Comparison of ENCODE assay signal across 14 cellular contexts in genomic region chr10:109895848-109896247, GRCh38. TPM values are rescaled to one million over a fixed set of nuclear protein-coding genes. Genes with fewer than 3 reads are reported as not detected.
DNase-seq lines count a peak whose midpoint lies in the region; ATAC-seq and TF ChIP-seq lines count a peak whose summit lies in the region.
"Had no signal": no experiment of that assay in that cellular context is flagged by ENCODE, and none has a peak within 500 bp of the region (broad histone marks: within the 10 kb centered on the region; RNA-seq: fewer than 3 reads in every experiment).

No MANE protein-coding gene starts in this region.

- H3K9me3 ChIP-seq in CD4-positive, alpha-beta T cell (ENCODE audit: control insufficient read depth, low read length) = no peaks in the 10 kb centered on the region
- H3K9me3 ChIP-seq in RWPE2 (ENCODE audit: severe bottlenecking) = no peaks in the 10 kb centered on the region
- H3K9me3 ChIP-seq in esophagus muscularis mucosa = no peaks in the 10 kb centered on the region
- H3K9me3 ChIP-seq in skeletal muscle tissue (ENCODE audit: control insufficient read depth in 3 of 3, low read length in 3 of 3) = no peaks in the 10 kb centered on the region

- TF ChIP-seq CTCF in CD4-positive, alpha-beta T cell (IDR thresholded peaks at IDR 0.05) = no peak
- TF ChIP-seq CTCF in RWPE2 (IDR thresholded peaks at IDR 0.05; ENCODE audit: poor library complexity, severe bottlenecking) (no peak), esophagus muscularis mucosa (IDR thresholded peaks at IDR 0.05) (no peak)

- peaks cover 14% of the 10 kb centered on the region for H3K4me1 ChIP-seq in RWPE2 (ENCODE audit: insufficient read depth, poor library complexity, severe bottlenecking)
- peaks cover 78 to 82% (median 80%) of the 10 kb centered on the region in 4 donors for H3K4me1 ChIP-seq in esophagus muscularis mucosa
- H3K4me1 ChIP-seq in skeletal muscle tissue (ENCODE audit: control insufficient read depth in 3 of 3, insufficient read depth in 3 of 3, low read length in 3 of 3) = peaks cover 43 to 71% (median 60%) of the 10 kb centered on the region in 3 donors

- ATAC-seq in CD4-positive, alpha-beta T cell (ENCODE audit: poor library complexity) = no peak
- ATAC-seq in RWPE2 (ENCODE audit: low read depth) (no peak), sciatic nerve (no peak)

- POLR2A ChIA-PET in CD4-positive, alpha-beta T cell (lab: Charles Lee) = interaction anchor here (0.7 kb wide), 1 partner anchor 112 kb away, joined by 3 read pairs; no protein-coding TSS in a partner anchor

- no peak overlapping the region for H3K4me3 Mint-ChIP-seq in CD4-positive, alpha-beta T cell
- H3K4me3 Mint-ChIP-seq in immature natural killer cell = no peak overlapping the region
- H3K4me3 Mint-ChIP-seq: activated naive CD4-positive, alpha-beta T cell treated with anti-CD3 and anti-CD28 coated beads, Interleukin-2, amount 10 ng/mL, durations not matched to agents 7 days and 5 days; CD14-positive monocyte had no signal

- H3K4me3 ChIP-seq in RWPE2 (ENCODE audit: severe bottlenecking) = no peak overlapping the region
- H3K4me3 ChIP-seq in esophagus muscularis mucosa = no peak overlapping the region
- H3K4me3 ChIP-seq in skeletal muscle tissue (ENCODE audit: low read length in 3 of 3) = no peak overlapping the region

- intact Hi-C loops in CD4-positive, alpha-beta T cell (cut with DNase I, micrococcal nuclease) = loop anchor here in 1 of 2 experiments (5.0 kb wide), 1 partner anchor 41 kb away; no protein-coding TSS in a partner anchor
- intact Hi-C loops in esophagus muscularis mucosa (cut with DNase I) = no loop called here
- intact Hi-C loops in sciatic nerve (cut with DNase I) = loop anchor here (2.0 kb wide), 1 partner anchor 33 kb away; no protein-coding TSS in a partner anchor

- peak overlapping the region; percentile 2 for H3K27ac Mint-ChIP-seq in CD4-positive, alpha-beta T cell
- H3K27ac Mint-ChIP-seq in immature natural killer cell = peak overlapping the region in 3 of 6 donors; percentile 53 to 75 (median 63)
- H3K27ac Mint-ChIP-seq: activated naive CD4-positive, alpha-beta T cell treated with anti-CD3 and anti-CD28 coated beads, Interleukin-2, amount 10 ng/mL, durations not matched to agents 7 days and 5 days had no signal

- H3K9me3 Mint-ChIP-seq in CD4-positive, alpha-beta T cell = no peaks in the 10 kb centered on the region
- H3K9me3 Mint-ChIP-seq in immature natural killer cell = no peaks in the 10 kb centered on the region
- H3K9me3 Mint-ChIP-seq: activated naive CD4-positive, alpha-beta T cell treated with anti-CD3 and anti-CD28 coated beads, Interleukin-2, amount 10 ng/mL, durations not matched to agents 7 days and 5 days had no signal

- no peak for DNase-seq in CD4-positive, alpha-beta T cell
- no peak for DNase-seq in RWPE2 (ENCODE audit: low spot score)
- peak; percentile 77 for DNase-seq in esophagus muscularis mucosa (ENCODE audit: extremely low spot score)
- DNase-seq in sciatic nerve (ENCODE audit: low spot score) = no peak
- no peak for DNase-seq in immature natural killer cell
- no peak for DNase-seq in effector CD8-positive, alpha-beta T cell (lab: John Stamatoyannopoulos, UW)
- DNase-seq in dermis blood vessel endothelial cell = no peak
- DNase-seq: activated naive CD4-positive, alpha-beta T cell treated with anti-CD3 and anti-CD28 coated beads, Interleukin-2, amount 10 ng/mL, durations not matched to agents 7 days and 5 days; HCEC 1CT; NCI-H1436 treated with DMSO at 0.1 percent for 48 hours; NCI-H526 treated with DMSO at 0.1 percent for 48 hours; RPMI8226 had no signal

- TF ChIP-seq EP300 in esophagus muscularis mucosa (IDR thresholded peaks at IDR 0.05) = no peak

- no peak overlapping the region for H3K27ac ChIP-seq in CD4-positive, alpha-beta T cell (ENCODE audit: low read depth, low read length)
- H3K27ac ChIP-seq in RWPE2 (ENCODE audit: poor library complexity, severe bottlenecking) (peak overlapping the region; percentile 59), esophagus muscularis mucosa (replicated peaks in 1 of 4) (peak overlapping the region; percentile 54 to 75 (median 69)), skeletal muscle tissue (ENCODE audit: low read depth, low read length) (peak overlapping the region; percentile 39)

- CTCF ChIA-PET in CD4-positive, alpha-beta T cell (lab: Charles Lee) = interaction anchor here (0.6 to 1.5 kb wide), 2 partner anchors 12 to 78 kb away, joined by 4 read pairs; no protein-coding TSS in a partner anchor

- no peaks in the 10 kb centered on the region for H3K27me3 Mint-ChIP-seq in CD4-positive, alpha-beta T cell
- H3K27me3 Mint-ChIP-seq in immature natural killer cell (ENCODE audit: low read depth in 3 of 3) = peaks cover 0 to 5% (median 0%) of the 10 kb centered on the region in 3 donors
- H3K27me3 Mint-ChIP-seq: activated naive CD4-positive, alpha-beta T cell treated with anti-CD3 and anti-CD28 coated beads, Interleukin-2, amount 10 ng/mL, durations not matched to agents 7 days and 5 days had no signal

- no peaks in the 10 kb centered on the region for H3K27me3 ChIP-seq in CD4-positive, alpha-beta T cell (ENCODE audit: control insufficient read depth, insufficient read depth, low read length)
- H3K27me3 ChIP-seq in RWPE2 (ENCODE audit: insufficient read depth, poor library complexity, severe bottlenecking) = no peaks in the 10 kb centered on the region
- no peaks in the 10 kb centered on the region for H3K27me3 ChIP-seq in esophagus muscularis mucosa
- H3K27me3 ChIP-seq in skeletal muscle tissue (ENCODE audit: control insufficient read depth in 3 of 3, insufficient read depth in 3 of 3, low read length in 3 of 3) = no peaks in the 10 kb centered on the region

- no peak for TF ChIP-seq POLR2A in esophagus muscularis mucosa (IDR thresholded peaks at IDR 0.05; ENCODE audit: low read depth)

- peaks cover 22% of the 10 kb centered on the region for H3K36me3 ChIP-seq in RWPE2 (ENCODE audit: low read depth)
- peaks cover 0 to 17% (median 12%) of the 10 kb centered on the region in 4 donors for H3K36me3 ChIP-seq in esophagus muscularis mucosa
- H3K36me3 ChIP-seq in skeletal muscle tissue (ENCODE audit: control insufficient read depth in 3 of 3, insufficient read depth in 3 of 3, low read length in 3 of 3) = peaks cover 4 to 5% (median 5%) of the 10 kb centered on the region in 3 donors

- no peak overlapping the region for H3K9ac ChIP-seq in skeletal muscle tissue (ENCODE audit: low read depth in 1 of 3, low read length in 3 of 3)

- peaks cover 56% of the 10 kb centered on the region for H3K4me1 Mint-ChIP-seq in CD4-positive, alpha-beta T cell (ENCODE audit: low read depth)
- H3K4me1 Mint-ChIP-seq in immature natural killer cell = peaks cover 62 to 85% of the 10 kb centered on the region in 2 donors

- H3K36me3 Mint-ChIP-seq in CD4-positive, alpha-beta T cell (ENCODE audit: low read depth) = peaks cover 67% of the 10 kb centered on the region
- peaks cover 9 to 24% (median 11%) of the 10 kb centered on the region in 3 donors for H3K36me3 Mint-ChIP-seq in immature natural killer cell

RNA-seq across cellular contexts. Expression of gene XPNPEP1, which starts 27.5 kb away (rescaled TPM):
- total RNA-seq in CD4-positive, alpha-beta T cell = 10 to 100 TPM; 50.3 to 54.3 TPM
- total RNA-seq in esophagus muscularis mucosa = 10 to 100 TPM; 43.2 to 61.9 (median 48.8) TPM
- total RNA-seq in skeletal muscle tissue = 89.2 TPM
- 60.6 TPM for total RNA-seq in sciatic nerve
- polyA plus RNA-seq in immature natural killer cell = 10 to 100 TPM; 36.4 to 71.7 (median 57.7) TPM
- 180 and 256 TPM in 2 replicates for total RNA-seq in dermis blood vessel endothelial cell
